17 cellular contexts compared by ENCODE assay signal in genomic region chr11:11910541-11910940, GRCh38.
A peak's percentile ranks its signal among the peaks of the same experiment; 100 is the strongest.
DNase-seq lines count a peak whose midpoint lies in the region; ATAC-seq and TF ChIP-seq lines count a peak whose summit lies in the region.
"Had no signal": no experiment of that assay in that cellular context is flagged by ENCODE, and none has a peak within 500 bp of the region (broad histone marks: within the 10 kb centered on the region; RNA-seq: fewer than 3 reads in every experiment).

No MANE protein-coding gene starts in this region.

- H3K9me3 Mint-ChIP-seq in progenitor cell of endocrine pancreas (ENCODE audit: low read depth) (no peaks in the 10 kb centered on the region), nephron progenitor cell (no peaks in the 10 kb centered on the region)
- H3K9me3 Mint-ChIP-seq: CD4-positive, CD25-positive, alpha-beta regulatory T cell had no signal

- no peaks in the 10 kb centered on the region for H3K27me3 ChIP-seq in esophagus muscularis mucosa
- H3K27me3 ChIP-seq in aorta (ENCODE audit: control insufficient read depth in 1 of 2, insufficient read depth in 2 of 2, low read length in 1 of 2) = no peaks in the 10 kb centered on the region
- H3K27me3 ChIP-seq: Peyer's patch, SJSA1 had no signal

- TF ChIP-seq POLR2A in esophagus muscularis mucosa (IDR thresholded peaks at IDR 0.05; ENCODE audit: low read depth) = no peak

- H3K4me3 Mint-ChIP-seq in T-helper 17 cell = no peak overlapping the region
- H3K4me3 Mint-ChIP-seq in progenitor cell of endocrine pancreas (ENCODE audit: low read depth) = no peak overlapping the region
- no peak overlapping the region for H3K4me3 Mint-ChIP-seq in nephron progenitor cell
- H3K4me3 Mint-ChIP-seq: CD4-positive, CD25-positive, alpha-beta regulatory T cell had no signal

- H3K27ac ChIP-seq in esophagus muscularis mucosa (replicated peaks in 1 of 4) (peak overlapping the region; percentile 53 to 75 (median 66)), aorta (ENCODE audit: low read depth in 1 of 2, low read length in 2 of 2) (peak overlapping the region; percentile 54 to 99)
- H3K27ac ChIP-seq: KMS-11, Peyer's patch had no signal

- no peak for DNase-seq in T-helper 17 cell
- no peak for DNase-seq in esophagus muscularis mucosa (ENCODE audit: extremely low spot score)
- no peak for DNase-seq in progenitor cell of endocrine pancreas (ENCODE audit: low spot score, unreplicated experiment)
- DNase-seq in aorta = no peak
- DNase-seq in MV-4-11 (lab: John Stamatoyannopoulos, UW) = no peak
- no peak for DNase-seq in NCI-H1092 (lab: John Stamatoyannopoulos, UW)
- no peak for DNase-seq in nephron progenitor cell
- DNase-seq: CD4-positive, CD25-positive, alpha-beta regulatory T cell; COR-L47; NCI-H1105 treated with DMSO at 0.1 percent for 48 hours; NCI-H1694; NCI-H2081; NCI-H2171 treated with DMSO at 0.1 percent for 48 hours; NCI-H526; Peyer's patch had no signal

- H3K4me1 ChIP-seq in esophagus muscularis mucosa = peaks cover 0 to 30% (median 20%) of the 10 kb centered on the region in 4 donors
- H3K4me1 ChIP-seq in aorta (ENCODE audit: control insufficient read depth in 1 of 2, insufficient read depth in 2 of 2, low read length in 2 of 2) = peaks cover 0 to 3% of the 10 kb centered on the region in 2 donors
- H3K4me1 ChIP-seq: Peyer's patch had no signal

- no peaks in the 10 kb centered on the region for H3K27me3 Mint-ChIP-seq in T-helper 17 cell
- H3K27me3 Mint-ChIP-seq in progenitor cell of endocrine pancreas = no peaks in the 10 kb centered on the region
- H3K27me3 Mint-ChIP-seq in nephron progenitor cell (ENCODE audit: low read depth, poor library complexity) = no peaks in the 10 kb centered on the region
- H3K27me3 Mint-ChIP-seq: CD4-positive, CD25-positive, alpha-beta regulatory T cell had no signal

- TF ChIP-seq EP300 in esophagus muscularis mucosa (IDR thresholded peaks at IDR 0.05) = no peak

- intact Hi-C loops in esophagus muscularis mucosa (cut with DNase I) (no loop called here), aorta (cut with DNase I) (loop anchor here in 1 of 2 donors (10.0 kb wide), 1 partner anchor 66 kb away; the partner anchor contains the start of gene USP47)

- peaks cover 11% of the 10 kb centered on the region for H3K36me3 Mint-ChIP-seq in T-helper 17 cell (ENCODE audit: low read depth)
- H3K36me3 Mint-ChIP-seq in progenitor cell of endocrine pancreas (ENCODE audit: insufficient read depth) = peaks cover 20% of the 10 kb centered on the region
- peaks cover 39% of the 10 kb centered on the region for H3K36me3 Mint-ChIP-seq in nephron progenitor cell (ENCODE audit: low read depth)

- peak overlapping the region; percentile 11 for H3K27ac Mint-ChIP-seq in T-helper 17 cell
- peak overlapping the region; percentile 45 for H3K27ac Mint-ChIP-seq in progenitor cell of endocrine pancreas
- no peak overlapping the region for H3K27ac Mint-ChIP-seq in nephron progenitor cell
- H3K27ac Mint-ChIP-seq: CD4-positive, CD25-positive, alpha-beta regulatory T cell had no signal

- H3K4me1 Mint-ChIP-seq in T-helper 17 cell (peaks cover 4% of the 10 kb centered on the region), progenitor cell of endocrine pancreas (ENCODE audit: low read depth) (no peaks in the 10 kb centered on the region), nephron progenitor cell (peaks cover 12% of the 10 kb centered on the region)

- TF ChIP-seq CTCF in esophagus muscularis mucosa (IDR thresholded peaks at IDR 0.05) (no peak), progenitor cell of endocrine pancreas (IDR thresholded peaks at IDR 0.05; ENCODE audit: unreplicated experiment) (no peak), nephron progenitor cell (IDR thresholded peaks at IDR 0.05) (no peak)

- H3K4me3 ChIP-seq in esophagus muscularis mucosa (no peak overlapping the region), aorta (ENCODE audit: low read length in 2 of 2) (no peak overlapping the region)
- H3K4me3 ChIP-seq: Peyer's patch, SJSA1 had no signal

- H3K36me3 ChIP-seq in esophagus muscularis mucosa (peaks cover 0 to 37% (median 18%) of the 10 kb centered on the region in 4 donors), aorta (ENCODE audit: control insufficient read depth in 1 of 2, insufficient read depth in 2 of 2, low read length in 1 of 2) (no peaks in the 10 kb centered on the region)

- no peaks in the 10 kb centered on the region for H3K9me3 ChIP-seq in T-helper 17 cell (ENCODE audit: control insufficient read depth, low read length, poor library complexity, severe bottlenecking)
- H3K9me3 ChIP-seq in esophagus muscularis mucosa = no peaks in the 10 kb centered on the region
- H3K9me3 ChIP-seq in aorta (ENCODE audit: control insufficient read depth, low read length) = no peaks in the 10 kb centered on the region
- H3K9me3 ChIP-seq: Peyer's patch, SJSA1 had no signal

- 100% methylated on average over 2 of the region's 2 CpGs for WGBS in esophagus muscularis mucosa
- WGBS in aorta, 2 donors = 92 to 98% methylated on average over 2 of the region's 2 CpGs

- no peak for ATAC-seq in T-helper 17 cell
- no peak for ATAC-seq in aorta (ENCODE audit: low FRiP score)
